ENCODE assay signal across 8 cellular contexts in the genomic region with DNA sequence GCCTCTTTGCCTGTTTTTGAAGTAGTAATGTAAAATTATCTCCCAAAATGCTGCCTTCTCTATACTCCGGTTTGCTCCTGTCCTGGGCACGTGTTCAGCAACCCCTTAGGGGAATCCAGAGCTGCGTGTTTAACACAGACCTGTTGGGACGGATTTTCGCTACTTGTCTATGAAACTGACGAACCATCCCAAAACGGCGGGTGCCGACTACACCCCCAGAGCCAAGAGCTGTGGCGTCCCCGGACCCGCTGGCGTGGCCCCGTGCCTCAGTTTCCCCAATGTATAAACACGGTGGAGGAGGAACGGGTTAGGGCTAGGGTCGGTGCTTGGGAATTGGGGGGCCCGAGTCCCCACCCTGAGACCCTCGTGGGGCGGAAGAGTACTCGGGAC. TPM values are rescaled to one million over a fixed set of nuclear protein-coding genes. Genes with fewer than 3 reads are reported as not detected.
A peak's percentile ranks its signal among the peaks of the same experiment; 100 is the strongest.
DNase-seq lines count a peak whose midpoint lies in the region; ATAC-seq and TF ChIP-seq lines count a peak whose summit lies in the region.

No MANE protein-coding gene starts in this region.

- H3K4me3 Mint-ChIP-seq in neural progenitor cell, result peak overlapping the region; percentile 28

- H3F3A ChIP-seq in neural progenitor cell (ENCODE audit: low read depth), result peaks cover 8% of the 10 kb centered on the region

- no peak overlapping the region for H3K27ac Mint-ChIP-seq in neural progenitor cell

- DNase-seq in HK-2 (ENCODE audit: unreplicated experiment), result peak; percentile 13
- peak; percentile 70 for DNase-seq in activated CD8-positive, alpha-beta memory T cell treated with anti-CD3 and anti-CD28 coated beads for 24 hours
- DNase-seq in fibroblast of lung (ENCODE audit: low read depth in 2 of 2), result peak in 1 of 2 donors; percentile 6
- peak; percentile 35 for DNase-seq in neural progenitor cell (ENCODE audit: low spot score)
- no peak for DNase-seq in H4 (ENCODE audit: low spot score)
- no peak for DNase-seq in NCI-H2081 (lab: John Stamatoyannopoulos, UW)

- no peaks in the 10 kb centered on the region for H3K36me3 Mint-ChIP-seq in neural progenitor cell

- peaks cover 3% of the 10 kb centered on the region for H3K27me3 Mint-ChIP-seq in neural progenitor cell (ENCODE audit: insufficient read depth, low read depth)

- H3K27me3 ChIP-seq in BLaER1 (no peaks in the 10 kb centered on the region), fibroblast of lung (ENCODE audit: control insufficient read depth, insufficient read depth, low read length) (no peaks in the 10 kb centered on the region), neural progenitor cell (no peaks in the 10 kb centered on the region)

- no peaks in the 10 kb centered on the region for H3K79me2 ChIP-seq in fibroblast of lung (ENCODE audit: control insufficient read depth, insufficient read depth, low read length)
- H3K79me2 ChIP-seq in neural progenitor cell (ENCODE audit: low read depth), result no peaks in the 10 kb centered on the region

- H3K9me3 Mint-ChIP-seq in neural progenitor cell, result no peaks in the 10 kb centered on the region

- H2AFZ ChIP-seq in fibroblast of lung (ENCODE audit: low read length) (peak overlapping the region; percentile 94), neural progenitor cell (replicated peaks) (peak overlapping the region; percentile 46)

- ATAC-seq in GM18519 (IDR thresholded peaks at IDR 0.05; ENCODE audit: low FRiP score, unreplicated experiment), result no peak

- H3K27ac ChIP-seq in BLaER1 (peak overlapping the region; percentile 81), fibroblast of lung (ENCODE audit: insufficient read depth, low read length) (no peak overlapping the region), neural progenitor cell (no peak overlapping the region)

- H3K4me2 ChIP-seq in BLaER1 (peak overlapping the region; percentile 93), fibroblast of lung (ENCODE audit: extremely low read depth, insufficient read depth, low read length) (peak overlapping the region; percentile 69), neural progenitor cell (peak overlapping the region; percentile 67)

- H3K4me3 ChIP-seq in BLaER1 (peak overlapping the region; percentile 82), fibroblast of lung (replicated peaks in 1 of 4; ENCODE audit: control extremely low read depth in 1 of 4, insufficient read depth in 1 of 4, low read depth in 3 of 4, low read length in 4 of 4) (peak overlapping the region; percentile 81 to 94 (median 87)), neural progenitor cell (peak overlapping the region; percentile 53)

- H4K20me1 ChIP-seq in BLaER1 (no peaks in the 10 kb centered on the region), fibroblast of lung (ENCODE audit: control insufficient read depth, extremely low read depth, insufficient read depth, low read length) (no peaks in the 10 kb centered on the region), neural progenitor cell (ENCODE audit: low read depth) (no peaks in the 10 kb centered on the region)

- H3K9ac ChIP-seq in BLaER1 (peak overlapping the region; percentile 80), fibroblast of lung (ENCODE audit: insufficient read depth, low read length) (peak overlapping the region; percentile 55), neural progenitor cell (no peak overlapping the region)

- TF ChIP-seq CTCF in fibroblast of lung (conservative IDR thresholded peaks at IDR 0.05 in 1 of 2, IDR thresholded peaks at IDR 0.05 in 1 of 2; ENCODE audit: low read depth in 1 of 2, low read length in 2 of 2) (no peak), neural progenitor cell (IDR thresholded peaks at IDR 0.05) (no peak)

- no peaks in the 10 kb centered on the region for H3K9me3 ChIP-seq in BLaER1
- no peaks in the 10 kb centered on the region for H3K9me3 ChIP-seq in fibroblast of lung (ENCODE audit: control insufficient read depth, insufficient read depth, low read depth, low read length)
- H3K9me3 ChIP-seq in neural progenitor cell (ENCODE audit: low read depth), result no peaks in the 10 kb centered on the region

- H3K4me1 Mint-ChIP-seq in neural progenitor cell, result peaks cover 29% of the 10 kb centered on the region

- H3K36me3 ChIP-seq in BLaER1, result no peaks in the 10 kb centered on the region
- no peaks in the 10 kb centered on the region for H3K36me3 ChIP-seq in fibroblast of lung (ENCODE audit: control insufficient read depth, insufficient read depth, low read length)
- no peaks in the 10 kb centered on the region for H3K36me3 ChIP-seq in neural progenitor cell

- peaks cover 18% of the 10 kb centered on the region for H3K4me1 ChIP-seq in BLaER1
- H3K4me1 ChIP-seq in fibroblast of lung (ENCODE audit: control insufficient read depth, extremely low read depth, insufficient read depth, low read length), result peaks cover 2% of the 10 kb centered on the region
- H3K4me1 ChIP-seq in neural progenitor cell, result peaks cover 7% of the 10 kb centered on the region

RNA-seq across cellular contexts. Expression of gene FHIT, which starts 0.5 kb away (rescaled TPM):
- total RNA-seq in fibroblast of lung, result 2.1 and 2.3 TPM in 2 replicates
- 0.40 and 0.79 TPM in 2 replicates for polyA plus RNA-seq in fibroblast of lung
- polyA plus RNA-seq in fibroblast of lung (2012), result 0.33 and 0.62 TPM in 2 replicates
- not detected in 2 replicates for polyA minus RNA-seq in fibroblast of lung (ENCODE audit: low replicate concordance)
- 3.2 and 5.7 TPM in 2 replicates for total RNA-seq in neural progenitor cell (ENCODE audit: low replicate concordance)
- 0.84 and 0.87 TPM in 2 replicates for total RNA-seq in H4 (2014; rRNA removed; shearing (Covaris generic))

Comparison
In these comparisons a context has a peak if more than half of its experiments do, and no peak if none do; other contexts are left out.
1. DNase-seq: peak in HK-2 (single experiment), activated CD8-positive, alpha-beta memory T cell treated with anti-CD3 and anti-CD28 coated beads for 24 hours (single experiment) and neural progenitor cell (single experiment); none in H4 (single experiment) and NCI-H2081 (0 of 2).
2. Peak in every context shown above with its lines, with median percentiles within 50 percentile points of each other: H3K4me2 ChIP-seq and H3K4me3 ChIP-seq.